8 cellular contexts compared by ENCODE assay signal in the genomic region with DNA sequence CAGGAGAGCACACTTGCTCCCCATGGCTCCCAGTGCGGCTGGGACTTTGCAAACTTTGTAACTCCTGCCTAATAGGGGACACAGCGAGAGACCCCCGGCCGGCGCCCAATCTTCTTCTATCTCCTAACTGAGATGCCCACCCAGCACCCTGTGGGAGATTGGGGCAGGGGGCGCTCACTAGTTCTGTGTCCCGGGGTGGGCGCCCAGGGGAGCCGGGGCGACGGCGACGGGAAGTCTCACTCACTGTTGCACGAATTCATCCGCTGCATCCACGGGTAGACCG. TPM values are rescaled to one million over a fixed set of nuclear protein-coding genes. Genes with fewer than 3 reads are reported as not detected.
A peak's percentile ranks its signal among the peaks of the same experiment; 100 is the strongest.
DNase-seq lines count a peak whose midpoint lies in the region; ATAC-seq, FAIRE-seq and TF ChIP-seq lines count a peak whose summit lies in the region.

No MANE protein-coding gene starts in this region.

- H2BK20ac ChIP-seq in H1 (ENCODE audit: low read length) = no peak overlapping the region

- no peaks in the 10 kb centered on the region for H3K36me3 Mint-ChIP-seq in CD4-positive, alpha-beta T cell (ENCODE audit: low read depth)

- no peak overlapping the region for H3K56ac ChIP-seq in H1 (replicated peaks; ENCODE audit: insufficient read length, low read depth, low read length)

- H3K27ac ChIP-seq in CD4-positive, alpha-beta T cell (ENCODE audit: low read depth, low read length) = no peak overlapping the region
- no peak overlapping the region for H3K27ac ChIP-seq in OCI-LY3 (ENCODE audit: low read length)
- H3K27ac ChIP-seq in H1 (ENCODE audit: low read depth, low read length) = no peak overlapping the region
- H3K27ac ChIP-seq in neuronal stem cell (replicated peaks; ENCODE audit: low read length) = no peak overlapping the region

- peak overlapping the region; percentile 85 for H3K4me2 ChIP-seq in OCI-LY3 (ENCODE audit: low read length)
- peak overlapping the region; percentile 21 to 56; a peak in 3 of 4 replicates for H3K4me2 ChIP-seq in H1 (ENCODE audit: insufficient read depth in 1 of 2, low read depth in 2 of 2, low read length in 2 of 2)
- H3K4me2 ChIP-seq in neuronal stem cell (ENCODE audit: insufficient read depth, low read length, poor library complexity, severe bottlenecking) = no peak overlapping the region

- CTCF ChIA-PET in CD4-positive, alpha-beta T cell (lab: Charles Lee) = no interaction called here
- CTCF ChIA-PET in H1 (lab: Charles Lee; ENCODE audit: partially characterized antibody) = interaction anchor here (0.6 to 2.1 kb wide), 4 partner anchors 21 to 299 kb away, joined by 3 to 8 read pairs (median 4); no protein-coding TSS in a partner anchor

- H3K27me3 ChIP-seq in CD4-positive, alpha-beta T cell (ENCODE audit: control insufficient read depth, insufficient read depth, low read length) = peaks cover 96% of the 10 kb centered on the region
- peaks cover 31% of the 10 kb centered on the region for H3K27me3 ChIP-seq in OCI-LY3 (ENCODE audit: low read depth, low read length)
- H3K27me3 ChIP-seq in H1 (replicated peaks in 1 of 4; ENCODE audit: control insufficient read depth in 3 of 4, extremely low read depth in 1 of 4, insufficient read depth in 3 of 4, low read length in 3 of 4) = peaks cover 96 to 100% (median 99%) of the 10 kb centered on the region in 4 experiments
- H3K27me3 ChIP-seq in neuronal stem cell (ENCODE audit: control insufficient read depth in 3 of 3, insufficient read depth in 3 of 3, low read depth in 1 of 3, low read length in 3 of 3) = peaks cover 75 to 100% (median 100%) of the 10 kb centered on the region in 3 experiments

- H2BK15ac ChIP-seq in H1 (ENCODE audit: low read length) (0 out of 2 replicates have a peak overlapping the region, but pooled peaks have one; percentile 81), neuronal stem cell (ENCODE audit: low read length) (no peak overlapping the region)

- no peak overlapping the region for H3K4ac ChIP-seq in H1 (replicated peaks; ENCODE audit: insufficient read length, low read depth, low read length)
- H3K4ac ChIP-seq in neuronal stem cell (ENCODE audit: low read length) = no peak overlapping the region

- H3K9me3 Mint-ChIP-seq in CD4-positive, alpha-beta T cell = no peaks in the 10 kb centered on the region

- no peak overlapping the region for H3K27ac Mint-ChIP-seq in CD4-positive, alpha-beta T cell

- H4K20me1 ChIP-seq in OCI-LY3 (ENCODE audit: insufficient read depth, low read length) = no peaks in the 10 kb centered on the region
- peaks cover 40 to 57% of the 10 kb centered on the region in 2 experiments for H4K20me1 ChIP-seq in H1 (replicated peaks in 1 of 2; ENCODE audit: control insufficient read depth in 1 of 2, insufficient read depth in 2 of 2, low read length in 2 of 2)

- peaks cover 98% of the 10 kb centered on the region for H3K27me3 Mint-ChIP-seq in CD4-positive, alpha-beta T cell

- H3K79me1 ChIP-seq in H1 (ENCODE audit: low read depth, low read length) = no peaks in the 10 kb centered on the region
- H3K79me1 ChIP-seq in neuronal stem cell (ENCODE audit: low read depth, low read length) = no peaks in the 10 kb centered on the region

- WGBS in H1 (ENCODE audit: extremely low coverage in 1 of 2, insufficient coverage in 1 of 2, insufficient read length in 1 of 2, insufficient replicate concordance in 2 of 2, low coverage in 1 of 2, low lambda C conversion rate in 2 of 2, missing lambda C conversion rate in 1 of 2), 2 experiments = 7% methylated on average over 6 of the region's 17 CpGs; no CpG with 5 or more reads in 1 of the 2 experiments
- no CpG with 5 or more reads among the region's 17 CpGs for WGBS in neuronal stem cell (ENCODE audit: extremely low coverage in 2 of 2, insufficient read length in 2 of 2, insufficient replicate concordance in 1 of 2), 2 donors

- H3K23me2 ChIP-seq in H1 (ENCODE audit: low read depth, low read length) = no peaks in the 10 kb centered on the region; the same call in 1 of the 2 replicates

- no peak overlapping the region for H4K5ac ChIP-seq in H1 (ENCODE audit: insufficient read length, low read depth, low read length)

- H3K9ac ChIP-seq in OCI-LY3 (ENCODE audit: low read length) (peak overlapping the region; percentile 83), H1 (replicated peaks in 1 of 4; ENCODE audit: extremely low read depth in 1 of 4, low read depth in 3 of 4, low read length in 3 of 4) (no peak overlapping the region), neuronal stem cell (ENCODE audit: low read depth, low read length, poor library complexity) (no peak overlapping the region)

- intact Hi-C loops in CD4-positive, alpha-beta T cell (cut with DNase I, micrococcal nuclease) = no loop called here

- H3K9me3 ChIP-seq in CD4-positive, alpha-beta T cell (ENCODE audit: control insufficient read depth, low read length) = no peaks in the 10 kb centered on the region
- H3K9me3 ChIP-seq in OCI-LY3 (ENCODE audit: insufficient read depth, low read length) (no peaks in the 10 kb centered on the region), H1 (ENCODE audit: insufficient read depth in 2 of 2, low read depth in 1 of 2, low read length in 1 of 2) (no peaks in the 10 kb centered on the region), neuronal stem cell (replicated peaks in 1 of 2; ENCODE audit: control insufficient read depth in 2 of 2, insufficient read depth in 1 of 2, low read depth in 1 of 2, low read length in 2 of 2) (peaks cover 0 to 4% of the 10 kb centered on the region in 2 donors)

- peak; percentile 31 for ATAC-seq in CD4-positive, alpha-beta T cell (ENCODE audit: poor library complexity)
- ATAC-seq in HG03457 (IDR thresholded peaks at IDR 0.05; ENCODE audit: unreplicated experiment) (no peak), HG03571 (IDR thresholded peaks at IDR 0.05; ENCODE audit: unreplicated experiment) (no peak)

- TF ChIP-seq POLR2A in H1 (IDR thresholded peaks at IDR 0.05; ENCODE audit: control extremely low read depth in 1 of 2, low read depth in 2 of 2, low read length in 2 of 2) = no peak

- FAIRE-seq in H1 (lab: Jason Lieb, UNC) = no peak

- H3K14ac ChIP-seq in H1 (ENCODE audit: insufficient read length) (no peak overlapping the region), neuronal stem cell (ENCODE audit: low read length) (no peak overlapping the region)

- H3K36me3 ChIP-seq in OCI-LY3 (replicated peaks; ENCODE audit: low read depth, low read length) = no peaks in the 10 kb centered on the region
- H3K36me3 ChIP-seq in H1 (ENCODE audit: control insufficient read depth in 2 of 4, insufficient read depth in 4 of 4, low read length in 3 of 4) = no peaks in the 10 kb centered on the region; a peak in 1 of 8 replicates
- H3K36me3 ChIP-seq in neuronal stem cell (replicated peaks in 1 of 2; ENCODE audit: control insufficient read depth in 2 of 2, insufficient read depth in 2 of 2, low read length in 2 of 2) = no peaks in the 10 kb centered on the region

- no peak for TF ChIP-seq EP300 in H1 (IDR thresholded peaks at IDR 0.05; ENCODE audit: borderline replicate concordance in 1 of 2, low read depth in 2 of 2, low read length in 2 of 2)

- H2AK5ac ChIP-seq in H1 (ENCODE audit: low read depth, low read length) (no peak overlapping the region), neuronal stem cell (ENCODE audit: low read depth, low read length) (no peak overlapping the region)

- H3K79me2 ChIP-seq in OCI-LY3 (ENCODE audit: low read length) = peaks cover 7% of the 10 kb centered on the region; the same call in 1 of the 2 replicates
- no peaks in the 10 kb centered on the region for H3K79me2 ChIP-seq in H1 (ENCODE audit: control insufficient read depth in 1 of 2, insufficient read depth in 2 of 2, low read length in 2 of 2)

- H3K23ac ChIP-seq in H1 (ENCODE audit: insufficient read length) = no peak overlapping the region
- H3K23ac ChIP-seq in neuronal stem cell (ENCODE audit: low read depth, low read length, poor library complexity) = peak overlapping the region; percentile 53

- H2BK12ac ChIP-seq in H1 (ENCODE audit: low read depth, low read length) (peak overlapping the region; percentile 39; the same call in 1 of the 2 replicates), neuronal stem cell (ENCODE audit: low read length) (no peak overlapping the region)

- no peak for TF ChIP-seq CTCF in CD4-positive, alpha-beta T cell (IDR thresholded peaks at IDR 0.05)
- TF ChIP-seq CTCF in OCI-LY3 (IDR thresholded peaks at IDR 0.05; ENCODE audit: low read depth, low read length) = no peak
- no peak for TF ChIP-seq CTCF in H1 (IDR thresholded peaks at IDR 0.05; ENCODE audit: control extremely low read depth in 1 of 3, insufficient read depth in 1 of 3, low read depth in 1 of 3, low read length in 3 of 3)

- H3K4me3 ChIP-seq in OCI-LY3 (ENCODE audit: low read length) = peak overlapping the region; percentile 89
- H3K4me3 ChIP-seq in H1 (ENCODE audit: extremely low read depth in 1 of 4, insufficient read depth in 2 of 4, low read depth in 3 of 4, low read length in 4 of 4) = peak overlapping the region in 1 of 4 experiments; percentile 29; a peak in 1 of 8 replicates
- H3K4me3 ChIP-seq in neuronal stem cell (ENCODE audit: low read length in 2 of 2) = no peak overlapping the region

- H2BK120ac ChIP-seq in H1 (replicated peaks; ENCODE audit: low read depth, low read length) = no peak overlapping the region
- no peak overlapping the region for H2BK120ac ChIP-seq in neuronal stem cell (ENCODE audit: low read depth, low read length)

- H2BK5ac ChIP-seq in H1 (ENCODE audit: low read depth, low read length) = no peak overlapping the region
- no peak overlapping the region for H2BK5ac ChIP-seq in neuronal stem cell (ENCODE audit: low read length)

- in situ Hi-C loops in G401 (cut with HindIII; ENCODE audit: low sequenced_read_pairs) = no loop called here

- DNase-seq in CD4-positive, alpha-beta T cell = peak in 1 of 10 experiments; percentile 33
- DNase-seq in H1 (ENCODE audit: low read depth in 1 of 2, low spot score in 2 of 2) = no peak
- no peak for DNase-seq in neuronal stem cell (ENCODE audit: low spot score)
- no peak for DNase-seq in COLO829 (ENCODE audit: low spot score)
- DNase-seq in G401 (ENCODE audit: low spot score) = no peak

- no peak overlapping the region; the same call in none of the 2 replicates for H3K18ac ChIP-seq in H1 (ENCODE audit: extremely low read depth, low read length)
- H3K18ac ChIP-seq in neuronal stem cell (ENCODE audit: low read length) = no peak overlapping the region

- POLR2A ChIA-PET in CD4-positive, alpha-beta T cell (lab: Charles Lee) = no interaction called here
- POLR2A ChIA-PET in H1 (lab: Charles Lee; ENCODE audit: partially characterized antibody) = interaction anchor here (1.0 kb wide), 1 partner anchor 18 kb away, joined by 3 read pairs; no protein-coding TSS in a partner anchor

- H3K4me3 Mint-ChIP-seq in CD4-positive, alpha-beta T cell = peak overlapping the region; percentile 69

- peaks cover 49% of the 10 kb centered on the region for H3K4me1 Mint-ChIP-seq in CD4-positive, alpha-beta T cell (ENCODE audit: low read depth)

- H4K91ac ChIP-seq in H1 (replicated peaks; ENCODE audit: insufficient read length, low read length) (no peak overlapping the region), neuronal stem cell (ENCODE audit: low read depth, low read length, poor library complexity) (no peak overlapping the region)

- H4K8ac ChIP-seq in H1 (ENCODE audit: extremely low read depth, insufficient read depth, low read length) (no peak overlapping the region; the same call in 1 of the 2 replicates), neuronal stem cell (ENCODE audit: low read depth, low read length) (no peak overlapping the region)

- H3K4me1 ChIP-seq in OCI-LY3 (ENCODE audit: low read length) = peaks cover 26% of the 10 kb centered on the region
- H3K4me1 ChIP-seq in H1 (replicated peaks in 1 of 4; ENCODE audit: control insufficient read depth in 3 of 4, insufficient read depth in 4 of 4, low read length in 3 of 4) = peaks cover 0 to 12% (median 6%) of the 10 kb centered on the region in 4 experiments; a peak in 5 of 7 replicates
- no peaks in the 10 kb centered on the region for H3K4me1 ChIP-seq in neuronal stem cell (ENCODE audit: control insufficient read depth in 2 of 2, insufficient read depth in 1 of 2, low read depth in 1 of 2, low read length in 2 of 2)

- TF ChIP-seq RAD21 in H1 (IDR thresholded peaks at IDR 0.05 in 1 of 2, conservative IDR thresholded peaks at IDR 0.05 in 1 of 2; ENCODE audit: low read depth in 2 of 2, low read length in 2 of 2) = no peak

- peak overlapping the region; percentile 91 for H2AFZ ChIP-seq in OCI-LY3 (ENCODE audit: low read depth, low read length)
- no peak overlapping the region for H2AFZ ChIP-seq in H1 (ENCODE audit: low read length)
- peak overlapping the region; percentile 17 for H2AFZ ChIP-seq in neuronal stem cell (ENCODE audit: low read length)

RNA-seq across cellular contexts. Expression of gene HOXB5, which starts 3.9 kb away (rescaled TPM):
- total RNA-seq in CD4-positive, alpha-beta T cell = not detected
- not detected in 2 replicates for total RNA-seq in H1 (2021; fragmentation: NEBNext Ultra II Directional; extraction: Animal tissue kit (Norgen Biotek cat#: 25700))
- polyA plus RNA-seq in H1 (2011; rRNA removed) = not detected in 2 replicates
- polyA plus RNA-seq in H1 (2011; cell fraction: cytosol; rRNA removed) = not detected
- polyA plus RNA-seq in H1 (2011; cell fraction: nucleus; rRNA removed) = not detected
- not detected in 4 replicates for polyA plus RNA-seq in H1 (2012, experiment 1 of 2)
- not detected for polyA plus RNA-seq in H1 (2012, experiment 2 of 2)
- polyA plus RNA-seq in H1 (2013, experiment 1 of 2) = not detected
- polyA plus RNA-seq in H1 (2013, experiment 2 of 2) = not detected
- polyA minus RNA-seq in H1 (2011; rRNA and poly(A)+ RNA removed) = 0.07 TPM in 1 of 2 replicates, not detected in the other
- polyA minus RNA-seq in H1 (2011; cell fraction: cytosol; rRNA and poly(A)+ RNA removed) = not detected
- not detected for polyA minus RNA-seq in H1 (2011; cell fraction: nucleus; rRNA and poly(A)+ RNA removed)
- polyA plus RNA-seq in neuronal stem cell (2013, experiment 1 of 2) = not detected
- polyA plus RNA-seq in neuronal stem cell (2013, experiment 2 of 2) = not detected
- 1.7 TPM in 1 of 2 replicates, not detected in the other for total RNA-seq in G401 (2014; rRNA removed; shearing (Covaris generic))

RNA-seq across cellular contexts. Expression of gene HOXB6, which starts 7.4 kb away (rescaled TPM):
- not detected for total RNA-seq in CD4-positive, alpha-beta T cell
- total RNA-seq in H1 (2021; fragmentation: NEBNext Ultra II Directional; extraction: Animal tissue kit (Norgen Biotek cat#: 25700)) = not detected in 2 replicates
- polyA plus RNA-seq in H1 (2011; rRNA removed) = not detected in 2 replicates
- polyA plus RNA-seq in H1 (2011; cell fraction: cytosol; rRNA removed) = not detected
- polyA plus RNA-seq in H1 (2011; cell fraction: nucleus; rRNA removed) = not detected
- 0.09 to 0.17 TPM in 2 of 4 replicates, not detected in the others for polyA plus RNA-seq in H1 (2012, experiment 1 of 2)
- polyA plus RNA-seq in H1 (2012, experiment 2 of 2) = not detected
- polyA plus RNA-seq in H1 (2013, experiment 1 of 2) = not detected
- not detected for polyA plus RNA-seq in H1 (2013, experiment 2 of 2)
- not detected in 2 replicates for polyA minus RNA-seq in H1 (2011; rRNA and poly(A)+ RNA removed)
- polyA minus RNA-seq in H1 (2011; cell fraction: cytosol; rRNA and poly(A)+ RNA removed) = not detected
- polyA minus RNA-seq in H1 (2011; cell fraction: nucleus; rRNA and poly(A)+ RNA removed) = not detected
- not detected for polyA plus RNA-seq in neuronal stem cell (2013, experiment 1 of 2)
- not detected for polyA plus RNA-seq in neuronal stem cell (2013, experiment 2 of 2)
- total RNA-seq in G401 (2014; rRNA removed; shearing (Covaris generic)) = 0.92 and 2.0 TPM in 2 replicates

RNA-seq across cellular contexts. Expression of gene HOXB3, which starts 7.4 kb away (rescaled TPM):
- under 1 TPM; 0.25 to 0.36 TPM for total RNA-seq in CD4-positive, alpha-beta T cell
- total RNA-seq in H1 (2021; fragmentation: NEBNext Ultra II Directional; extraction: Animal tissue kit (Norgen Biotek cat#: 25700)) = not detected in 2 replicates
- polyA plus RNA-seq in H1 (2011; rRNA removed) = not detected in 2 replicates
- not detected for polyA plus RNA-seq in H1 (2011; cell fraction: cytosol; rRNA removed)
- not detected for polyA plus RNA-seq in H1 (2011; cell fraction: nucleus; rRNA removed)
- 0.28 TPM in 1 of 4 replicates, not detected in the others for polyA plus RNA-seq in H1 (2012, experiment 1 of 2)
- not detected for polyA plus RNA-seq in H1 (2012, experiment 2 of 2)
- not detected for polyA plus RNA-seq in H1 (2013, experiment 1 of 2)
- not detected for polyA plus RNA-seq in H1 (2013, experiment 2 of 2)
- 0.19 TPM in 1 of 2 replicates, not detected in the other for polyA minus RNA-seq in H1 (2011; rRNA and poly(A)+ RNA removed)
- not detected for polyA minus RNA-seq in H1 (2011; cell fraction: cytosol; rRNA and poly(A)+ RNA removed)
- polyA minus RNA-seq in H1 (2011; cell fraction: nucleus; rRNA and poly(A)+ RNA removed) = 1.00 TPM
- polyA plus RNA-seq in neuronal stem cell (2013, experiment 1 of 2) = not detected
- polyA plus RNA-seq in neuronal stem cell (2013, experiment 2 of 2) = not detected
- 0.74 and 12.0 TPM in 2 replicates for total RNA-seq in G401 (2014; rRNA removed; shearing (Covaris generic))

RNA-seq across cellular contexts. Expression of gene HOXB7, which starts 13.4 kb away (rescaled TPM):
- not detected for total RNA-seq in CD4-positive, alpha-beta T cell
- total RNA-seq in H1 (2021; fragmentation: NEBNext Ultra II Directional; extraction: Animal tissue kit (Norgen Biotek cat#: 25700)) = not detected in 2 replicates
- polyA plus RNA-seq in H1 (2011; rRNA removed) = not detected in 2 replicates
- polyA plus RNA-seq in H1 (2011; cell fraction: cytosol; rRNA removed) = not detected
- not detected for polyA plus RNA-seq in H1 (2011; cell fraction: nucleus; rRNA removed)
- not detected in 4 replicates for polyA plus RNA-seq in H1 (2012, experiment 1 of 2)
- polyA plus RNA-seq in H1 (2012, experiment 2 of 2) = not detected
- polyA plus RNA-seq in H1 (2013, experiment 1 of 2) = not detected
- not detected for polyA plus RNA-seq in H1 (2013, experiment 2 of 2)
- polyA minus RNA-seq in H1 (2011; rRNA and poly(A)+ RNA removed) = not detected in 2 replicates
- not detected for polyA minus RNA-seq in H1 (2011; cell fraction: cytosol; rRNA and poly(A)+ RNA removed)
- not detected for polyA minus RNA-seq in H1 (2011; cell fraction: nucleus; rRNA and poly(A)+ RNA removed)
- not detected for polyA plus RNA-seq in neuronal stem cell (2013, experiment 1 of 2)
- polyA plus RNA-seq in neuronal stem cell (2013, experiment 2 of 2) = not detected
- 9.1 and 12.8 TPM in 2 replicates for total RNA-seq in G401 (2014; rRNA removed; shearing (Covaris generic))

RNA-seq across cellular contexts. Expression of gene HOXB8, which starts 17.7 kb away (rescaled TPM):
- not detected for total RNA-seq in CD4-positive, alpha-beta T cell
- not detected in 2 replicates for total RNA-seq in H1 (2021; fragmentation: NEBNext Ultra II Directional; extraction: Animal tissue kit (Norgen Biotek cat#: 25700))
- not detected in 2 replicates for polyA plus RNA-seq in H1 (2011; rRNA removed)
- not detected for polyA plus RNA-seq in H1 (2011; cell fraction: cytosol; rRNA removed)
- not detected for polyA plus RNA-seq in H1 (2011; cell fraction: nucleus; rRNA removed)
- not detected in 4 replicates for polyA plus RNA-seq in H1 (2012, experiment 1 of 2)
- 0.09 TPM for polyA plus RNA-seq in H1 (2012, experiment 2 of 2)
- polyA plus RNA-seq in H1 (2013, experiment 1 of 2) = not detected
- not detected for polyA plus RNA-seq in H1 (2013, experiment 2 of 2)
- polyA minus RNA-seq in H1 (2011; rRNA and poly(A)+ RNA removed) = not detected in 2 replicates
- polyA minus RNA-seq in H1 (2011; cell fraction: cytosol; rRNA and poly(A)+ RNA removed) = not detected
- not detected for polyA minus RNA-seq in H1 (2011; cell fraction: nucleus; rRNA and poly(A)+ RNA removed)
- polyA plus RNA-seq in neuronal stem cell (2013, experiment 1 of 2) = not detected
- not detected for polyA plus RNA-seq in neuronal stem cell (2013, experiment 2 of 2)
- total RNA-seq in G401 (2014; rRNA removed; shearing (Covaris generic)) = 0.10 TPM in 1 of 2 replicates, not detected in the other
